Comparison of ENCODE assay signal across 8 cellular contexts in genomic region chr7:92621026-92621540, GRCh38. TPM values are rescaled to one million over a fixed set of nuclear protein-coding genes. Genes with fewer than 3 reads are reported as not detected.
DNase-seq lines count a peak whose midpoint lies in the region; ATAC-seq, FAIRE-seq and TF ChIP-seq lines count a peak whose summit lies in the region.

No MANE protein-coding gene starts in this region.

- H3K27ac ChIP-seq in A549 (peak overlapping the region; percentile 50 to 78), layer of hippocampus (ENCODE audit: low read depth, low read length) (peak overlapping the region; percentile 14)

- peak overlapping the region; percentile 17 for H3K4me3 Mint-ChIP-seq in activated B cell treated with CpG ODN at 0.5 μM for 24 hours

- TF ChIP-seq RAD21 in A549 (conservative IDR thresholded peaks at IDR 0.05 in 1 of 2, IDR thresholded peaks at IDR 0.05 in 1 of 2) = peak; percentile 94 to 95

- no peaks in the 10 kb centered on the region for H3K27me3 Mint-ChIP-seq in activated B cell treated with CpG ODN at 0.5 μM for 24 hours

- H3K9me3 ChIP-seq in A549 = no peaks in the 10 kb centered on the region

- ATAC-seq in A549 = peak; percentile 87 to 92
- ATAC-seq in GM18508 (IDR thresholded peaks at IDR 0.05; ENCODE audit: insufficient read depth, unreplicated experiment) = peak; percentile 45
- ATAC-seq in HG03066 (IDR thresholded peaks at IDR 0.05; ENCODE audit: low read depth, unreplicated experiment) = peak; percentile 67
- peak; percentile 78 for ATAC-seq in activated B cell treated with CpG ODN at 0.5 μM for 24 hours (ENCODE audit: low read depth)

- H3K9me3 Mint-ChIP-seq in activated B cell treated with CpG ODN at 0.5 μM for 24 hours = no peaks in the 10 kb centered on the region

- TF ChIP-seq EP300 in A549 (IDR thresholded peaks at IDR 0.05) = no peak

- TF ChIP-seq CTCF in A549 (IDR thresholded peaks at IDR 0.05) (peak; percentile 84), activated B cell treated with CpG ODN at 0.5 μM for 24 hours (IDR thresholded peaks at IDR 0.05) (no peak)

- H3K4me3 ChIP-seq in A549 = no peak overlapping the region

- FAIRE-seq in A549 (lab: Jason Lieb, UNC) = peak; percentile 86

- peaks cover 12% of the 10 kb centered on the region for H3K36me3 Mint-ChIP-seq in activated B cell treated with CpG ODN at 0.5 μM for 24 hours (ENCODE audit: low read depth)

- peak; percentile 36 to 85 for DNase-seq in A549 (ENCODE audit: low read depth in 1 of 2, low spot score in 1 of 2)
- peak; percentile 81 for DNase-seq in NCI-H2196 treated with DMSO at 0.1 percent for 48 hours (lab: John Stamatoyannopoulos, UW; ENCODE audit: unreplicated experiment)
- DNase-seq in activated B cell treated with CpG ODN at 0.5 μM for 24 hours = no peak
- DNase-seq in central memory CD4-positive, alpha-beta T cell = peak; percentile 76
- peak; percentile 74 for DNase-seq in stimulated activated CD4-positive, alpha-beta T cell treated with anti-CD3 and anti-CD28 coated beads, Interleukin-4, amount 100 ng/mL, for 1 hour

- H3K4me1 ChIP-seq in A549 = peaks cover 28% of the 10 kb centered on the region

- TF ChIP-seq POLR2A in A549 (IDR thresholded peaks at IDR 0.05; ENCODE audit: low read length) = no peak

- CTCF ChIA-PET in A549 (lab: Yijun Ruan, JAX) = interaction anchor here (0.6 to 6.4 kb wide), 55 partner anchors 7 to 530 kb away, joined by 3 to 62 read pairs (median 4); no protein-coding TSS in a partner anchor
- CTCF ChIA-PET in activated B cell treated with CpG ODN at 0.5 μM for 24 hours (lab: Charles Lee) = interaction anchor here (0.6 to 3.1 kb wide), 19 partner anchors 9 to 608 kb away, joined by 3 to 31 read pairs (median 3); partner anchors contain the start of gene CDK6

- WGBS in A549 (ENCODE audit: missing lambda C conversion rate) = 26% methylated on average over 3 of the region's 3 CpGs

- H3K4me1 Mint-ChIP-seq in activated B cell treated with CpG ODN at 0.5 μM for 24 hours = peaks cover 22% of the 10 kb centered on the region

- peak overlapping the region; percentile 76 for H3K27ac Mint-ChIP-seq in activated B cell treated with CpG ODN at 0.5 μM for 24 hours

- H3K27me3 ChIP-seq in layer of hippocampus (ENCODE audit: control insufficient read depth, insufficient read depth, low read length) = no peaks in the 10 kb centered on the region

- peak overlapping the region; percentile 38 for H3K4me2 ChIP-seq in A549

- intact Hi-C loops in activated B cell treated with CpG ODN at 0.5 μM for 24 hours (cut with micrococcal nuclease) = loop anchor here (1.0 kb wide), 10 partner anchors 10 to 607 kb away; partner anchors contain the start of gene FAM133B

- POLR2A ChIA-PET in A549 (lab: Yijun Ruan, JAX) (interaction anchor here (0.7 kb wide), 1 partner anchor 75 kb away, joined by 3 read pairs; no protein-coding TSS in a partner anchor), activated B cell treated with CpG ODN at 0.5 μM for 24 hours (lab: Charles Lee) (interaction anchor here (0.7 to 2.6 kb wide), 9 partner anchors 11 to 611 kb away, joined by 3 to 24 read pairs (median 4); partner anchors contain the start of gene VPS50)

TF ChIP-seq in A549, 52 proteins besides CTCF, POLR2A, EP300 and RAD21:
- peak; percentile 90 for TF ChIP-seq SMC3 (IDR thresholded peaks at IDR 0.05)
- TF ChIP-seq ZFP36 (IDR thresholded peaks at IDR 0.05; ENCODE audit: borderline replicate concordance, partially characterized antibody) = no peak
- TF ChIP-seq MAX (IDR thresholded peaks at IDR 0.05) = 0 out of 2 replicates have a peak, but pooled peaks have one; percentile 15
- TF ChIP-seq CEBPB (IDR thresholded peaks at IDR 0.05) = 0 out of 4 replicates have a peak, but pooled peaks of 1 of the 2 experiments have one; percentile 52
- TF ChIP-seq FOSB (CRISPR knock-in tag; IDR thresholded peaks at IDR 0.05) = no peak
- TF ChIP-seq NFE2L2 (conservative IDR thresholded peaks at IDR 0.05; ENCODE audit: low read length) = no peak
- TF ChIP-seq RCOR1 (IDR thresholded peaks at IDR 0.05; ENCODE audit: low read depth, low read length) = no peak

RNA-seq across cellular contexts. Expression of gene FAM133B, which starts 30.9 kb away (rescaled TPM):
- polyA plus RNA-seq in A549 (2011; rRNA removed) (18.3 and 33.6 TPM in 2 replicates), A549 (2017; fragmentation: RNase III; extraction: RNeasy Plus Mini Kit Qiagen cat#74134 plus additional on column Dnase treatment) (25.6 to 29.3 TPM (median 26.7 TPM) in 3 replicates)
- polyA plus RNA-seq in A549 (2012; cell fraction: cytosol; rRNA removed) = 6.2 and 7.9 TPM in 2 replicates
- 5.8 and 12.2 TPM in 2 replicates for polyA plus RNA-seq in A549 (2012; cell fraction: nucleus; rRNA removed)
- polyA minus RNA-seq in A549 (2011; rRNA and poly(A)+ RNA removed) = 12.2 and 13.2 TPM in 2 replicates
- total RNA-seq in activated B cell treated with CpG ODN at 0.5 μM for 24 hours = 41.9 and 48.2 TPM in 2 replicates
